In genomic region chr6:53294095-53294494, GRCh38 we compare ENCODE assay signal across 8 cellular contexts.
DNase-seq lines count a peak whose midpoint lies in the region; ATAC-seq and TF ChIP-seq lines count a peak whose summit lies in the region.

No MANE protein-coding gene starts in this region.

- no peak overlapping the region for H3K4me3 ChIP-seq in AG09309 (ENCODE audit: control insufficient read depth, low read depth, low read length)

- in situ Hi-C loops in GM13976 (cut with MboI; ENCODE audit: low sequenced_read_pairs, unreplicated experiment), result no loop called here

- ATAC-seq in SK-N-SH treated with all-trans-retinoic acid at 6 μM for 48 hours (peak; percentile 73), HG02973 (IDR thresholded peaks at IDR 0.05; ENCODE audit: unreplicated experiment) (no peak), GM19324 (IDR thresholded peaks at IDR 0.05; ENCODE audit: low FRiP score, unreplicated experiment) (no peak)

- DNase-seq in AG09309 (ENCODE audit: low read depth) (no peak), GM13976 (ENCODE audit: low spot score) (no peak), iPS-NIHi7 (ENCODE audit: extremely low spot score) (peak; percentile 72), NCI-H510A treated with DMSO at 0.1 percent for 48 hours (lab: John Stamatoyannopoulos, UW) (no peak), NK-92 (lab: John Stamatoyannopoulos, UW; ENCODE audit: unreplicated experiment) (no peak)

- peak; percentile 62 for TF ChIP-seq CTCF in AG09309 (IDR thresholded peaks at IDR 0.05; ENCODE audit: control insufficient read depth, insufficient read depth, low read depth, low read length, missing control alignments)
- peak; percentile 37 for TF ChIP-seq CTCF in GM13976 (IDR thresholded peaks at IDR 0.05; ENCODE audit: borderline replicate concordance, control extremely low read depth, extremely low read depth, insufficient read depth, missing control alignments)

TF ChIP-seq in SK-N-SH treated with all-trans-retinoic acid at 6 μM for 48 hours, 23 proteins besides CTCF, POLR2A, EP300 and RAD21:
- TF ChIP-seq TCF4 (CRISPR knock-in tag; IDR thresholded peaks at IDR 0.05; ENCODE audit: borderline replicate concordance), result no peak
- no peak for TF ChIP-seq OSR1 (CRISPR knock-in tag; IDR thresholded peaks at IDR 0.05)
